8 cellular contexts compared by ENCODE assay signal in genomic region chr5:160230686-160231527, GRCh38. TPM values are rescaled to one million over a fixed set of nuclear protein-coding genes. Genes with fewer than 3 reads are reported as not detected.
DNase-seq lines count a peak whose midpoint lies in the region; ATAC-seq and TF ChIP-seq lines count a peak whose summit lies in the region.

No MANE protein-coding gene starts in this region.

- ATAC-seq in GM19324 (IDR thresholded peaks at IDR 0.05; ENCODE audit: low FRiP score, unreplicated experiment) (peak; percentile 57), HG03571 (IDR thresholded peaks at IDR 0.05; ENCODE audit: unreplicated experiment) (peak; percentile 56), SK-N-SH treated with all-trans-retinoic acid at 6 μM for 48 hours (no peak; the same call in 2 of the 3 replicates)

- DNase-seq in CD1c-positive myeloid dendritic cell (ENCODE audit: extremely low spot score) (peak; percentile 93), fibroblast of peridontal ligament (ENCODE audit: extremely low read depth) (peak; percentile 54), HT-29 (ENCODE audit: low spot score) (no peak), activated gamma-delta T cell treated with Interleukin-2 at 50 U/mL for 16 hours (no peak), NAMALWA (ENCODE audit: low spot score) (no peak)

TF ChIP-seq in SK-N-SH treated with all-trans-retinoic acid at 6 μM for 48 hours, 23 proteins besides CTCF, POLR2A, EP300 and RAD21:
- no peak for TF ChIP-seq ESRRG (CRISPR knock-in tag; IDR thresholded peaks at IDR 0.05)
- no peak for TF ChIP-seq PATZ1 (CRISPR knock-in tag; IDR thresholded peaks at IDR 0.05; ENCODE audit: borderline replicate concordance)
- TF ChIP-seq GLIS3 (CRISPR knock-in tag; IDR thresholded peaks at IDR 0.05): no peak
- no peak for TF ChIP-seq CSRNP3 (CRISPR knock-in tag; IDR thresholded peaks at IDR 0.05)
- TF ChIP-seq ZNF8 (CRISPR knock-in tag; IDR thresholded peaks at IDR 0.05): no peak
- TF ChIP-seq CREB5 (CRISPR knock-in tag; IDR thresholded peaks at IDR 0.05; ENCODE audit: low read depth): no peak
- TF ChIP-seq ZFP3 (CRISPR knock-in tag; IDR thresholded peaks at IDR 0.05): no peak
- no peak for TF ChIP-seq ZC3H10 (CRISPR knock-in tag; IDR thresholded peaks at IDR 0.05)
- TF ChIP-seq TOX (CRISPR knock-in tag; IDR thresholded peaks at IDR 0.05; ENCODE audit: borderline replicate concordance): no peak
- no peak for TF ChIP-seq CSDC2 (CRISPR knock-in tag; IDR thresholded peaks at IDR 0.05)
- no peak for TF ChIP-seq ZNF70 (CRISPR knock-in tag; IDR thresholded peaks at IDR 0.05)
- no peak for TF ChIP-seq TSHZ2 (CRISPR knock-in tag; IDR thresholded peaks at IDR 0.05)
- TF ChIP-seq TCF4 (CRISPR knock-in tag; IDR thresholded peaks at IDR 0.05; ENCODE audit: borderline replicate concordance): no peak

RNA-seq across cellular contexts. Expression of gene FABP6, which starts 1.6 kb away (rescaled TPM):
- total RNA-seq in HT-29 (2014; rRNA removed; shearing (Covaris generic)): 2.2 and 2.9 TPM in 2 replicates

Comparison
In these comparisons a context has a peak if more than half of its experiments do, and no peak if none do; other contexts are left out.
1. DNase-seq: peak in CD1c-positive myeloid dendritic cell (single experiment) and fibroblast of peridontal ligament (single experiment); none in HT-29 (single experiment), activated gamma-delta T cell treated with Interleukin-2 at 50 U/mL for 16 hours (single experiment) and NAMALWA (single experiment).